8 cellular contexts compared by ENCODE assay signal in the genomic region with DNA sequence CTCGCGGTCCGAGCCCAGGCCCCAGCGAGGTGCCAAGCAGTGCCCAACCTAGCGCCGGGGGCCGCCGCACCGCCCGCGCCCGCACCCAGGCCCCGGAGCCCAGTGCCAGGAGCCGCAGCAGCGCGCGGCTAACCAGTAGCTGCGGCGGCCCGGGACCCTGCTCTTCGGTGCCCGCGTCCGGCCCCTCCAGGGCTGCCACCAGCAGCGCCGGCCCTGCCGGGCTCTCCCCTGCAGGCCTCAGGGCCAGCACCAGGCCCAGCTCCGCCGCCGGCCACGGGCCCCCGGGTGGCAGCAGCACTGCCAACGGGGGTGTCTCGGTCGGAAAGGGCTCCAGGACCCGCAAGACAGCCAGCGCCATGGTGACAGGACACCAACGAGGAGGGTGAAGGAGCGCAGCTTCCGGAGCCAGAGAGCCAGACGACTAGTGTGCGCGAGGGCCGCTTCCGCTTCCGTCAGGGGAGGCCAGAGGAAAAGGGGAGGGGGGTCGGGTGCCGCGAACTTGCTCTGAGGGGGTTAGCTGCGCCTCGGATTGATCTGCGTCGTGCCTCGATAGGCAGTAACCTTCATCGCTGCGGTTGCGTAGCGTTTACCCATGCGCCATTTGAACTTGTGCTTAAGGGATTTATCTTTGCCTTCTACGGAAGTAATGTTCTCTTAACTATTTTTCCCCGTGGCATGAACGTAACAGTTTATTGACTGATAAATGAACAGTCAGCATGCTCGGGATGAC. TPM values are rescaled to one million over a fixed set of nuclear protein-coding genes. Genes with fewer than 3 reads are reported as not detected.
A peak's percentile ranks its signal among the peaks of the same experiment; 100 is the strongest.
DNase-seq lines count a peak whose midpoint lies in the region; ATAC-seq and TF ChIP-seq lines count a peak whose summit lies in the region.

PEX6 (minus strand) TSS at position 389 of the 730 bp plus-strand sequence; CDS start at position 358, 31 bp downstream.

- 0 to 1% methylated on average over 24 to 57 of the region's 63 CpGs for WGBS in testis, 2 donors

- H3K9ac ChIP-seq in SK-N-MC (ENCODE audit: insufficient read length), result peak within 1 kb of the TSS; percentile 78

- DNase-seq in GM03348 (ENCODE audit: low spot score) (peak; percentile 95), NCI-H1048 (lab: John Stamatoyannopoulos, UW) (peak; percentile 84), SK-N-MC (ENCODE audit: low read depth, low spot score) (peak; percentile 57), glomerular endothelial cell (ENCODE audit: extremely low read depth, low read depth, low spot score) (no peak), omental fat pad (ENCODE audit: low spot score) (peak; percentile 55), testis (peak; percentile 91)
- peak; percentile 90 for DNase-seq in activated naive CD4-positive, alpha-beta T cell treated with anti-CD3 and anti-CD28 coated beads, Interleukin-2, amount 50 U/mL, for 16 hours

- H3K27me3 ChIP-seq in testis, result no peaks in the 10 kb centered on the region

- H3K27ac ChIP-seq in SK-N-MC, result peak within 1 kb of the TSS; percentile 76; the same call in 1 of the 2 replicates
- H3K27ac ChIP-seq in testis, result peak within 1 kb of the TSS; percentile 84 to 86

- H3K9me3 ChIP-seq in SK-N-MC (ENCODE audit: low read depth, low read length) (no peaks in the 10 kb centered on the region), testis (no peaks in the 10 kb centered on the region)

- no peak for TF ChIP-seq POLR2A in testis (IDR thresholded peaks at IDR 0.05)

- peaks cover 14% of the 10 kb centered on the region for H3K4me1 ChIP-seq in testis

- H3K36me3 ChIP-seq in SK-N-MC (ENCODE audit: insufficient read depth, low read length), result peaks cover 4% of the 10 kb centered on the region; the same call in 1 of the 2 replicates
- no peaks in the 10 kb centered on the region for H3K36me3 ChIP-seq in testis (ENCODE audit: low read depth, missing control alignments)

- ATAC-seq in HG02588 (IDR thresholded peaks at IDR 0.05; ENCODE audit: unreplicated experiment) (peak; percentile 83), omental fat pad (ENCODE audit: low FRiP score) (peak; percentile 88)

- intact Hi-C loops in testis (cut with DNase I; ENCODE audit: low total_unique reads), result no loop called here

- TF ChIP-seq CTCF in omental fat pad (IDR thresholded peaks at IDR 0.05), result no peak
- no peak for TF ChIP-seq CTCF in testis (IDR thresholded peaks at IDR 0.05)

- H3K4me3 ChIP-seq in SK-N-MC (peak within 1 kb of the TSS; percentile 78), testis (peak within 1 kb of the TSS; percentile 89 to 90)

RNA-seq across cellular contexts. Expression of gene PEX6, which starts in this region (rescaled TPM):
- total RNA-seq in glomerular endothelial cell (22.3 and 22.5 TPM in 2 replicates), omental fat pad (10 to 100 TPM in 3 of 4 donors, 1 to 10 TPM in 1; 5.0 to 22.1 (median 12.8) TPM), testis (10 to 100 TPM; 22.5 to 50.4 TPM)
- polyA plus RNA-seq in testis (ENCODE audit: insufficient read depth, low read depth, low replicate concordance), result 15.3 TPM
